Comparison of ENCODE assay signal across 1 cellular context in genomic region chr20:36181934-36182603, GRCh38.
TF ChIP-seq lines count a peak whose summit lies in the region.

No MANE protein-coding gene starts in this region.

TF ChIP-seq in HepG2, 621 proteins besides CTCF, POLR2A, EP300 and RAD21 (continued from another document and continues in another):
- TF ChIP-seq, protein P1, sequence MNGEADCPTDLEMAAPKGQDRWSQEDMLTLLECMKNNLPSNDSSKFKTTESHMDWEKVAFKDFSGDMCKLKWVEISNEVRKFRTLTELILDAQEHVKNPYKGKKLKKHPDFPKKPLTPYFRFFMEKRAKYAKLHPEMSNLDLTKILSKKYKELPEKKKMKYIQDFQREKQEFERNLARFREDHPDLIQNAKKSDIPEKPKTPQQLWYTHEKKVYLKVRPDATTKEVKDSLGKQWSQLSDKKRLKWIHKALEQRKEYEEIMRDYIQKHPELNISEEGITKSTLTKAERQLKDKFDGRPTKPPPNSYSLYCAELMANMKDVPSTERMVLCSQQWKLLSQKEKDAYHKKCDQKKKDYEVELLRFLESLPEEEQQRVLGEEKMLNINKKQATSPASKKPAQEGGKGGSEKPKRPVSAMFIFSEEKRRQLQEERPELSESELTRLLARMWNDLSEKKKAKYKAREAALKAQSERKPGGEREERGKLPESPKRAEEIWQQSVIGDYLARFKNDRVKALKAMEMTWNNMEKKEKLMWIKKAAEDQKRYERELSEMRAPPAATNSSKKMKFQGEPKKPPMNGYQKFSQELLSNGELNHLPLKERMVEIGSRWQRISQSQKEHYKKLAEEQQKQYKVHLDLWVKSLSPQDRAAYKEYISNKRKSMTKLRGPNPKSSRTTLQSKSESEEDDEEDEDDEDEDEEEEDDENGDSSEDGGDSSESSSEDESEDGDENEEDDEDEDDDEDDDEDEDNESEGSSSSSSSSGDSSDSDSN (CRISPR knock-in tag; IDR thresholded peaks at IDR 0.05), result peak; percentile 56; the same call in 1 of the 2 replicates
- TF ChIP-seq ZNF773 (CRISPR knock-in tag; IDR thresholded peaks at IDR 0.05; ENCODE audit: borderline replicate concordance) (no peak), CENPT (CRISPR knock-in tag; IDR thresholded peaks at IDR 0.05; ENCODE audit: low read depth) (no peak), CHCHD3 (CRISPR knock-in tag; IDR thresholded peaks at IDR 0.05) (0 out of 2 replicates have a peak, but pooled peaks have one; percentile 78), KDM5B (CRISPR knock-in tag; IDR thresholded peaks at IDR 0.05; ENCODE audit: borderline replicate concordance) (peak; percentile 30; the same call in 1 of the 2 replicates), GLI4 (CRISPR knock-in tag; IDR thresholded peaks at IDR 0.05; ENCODE audit: borderline replicate concordance) (no peak), SMC3 (IDR thresholded peaks at IDR 0.05; ENCODE audit: low read length) (no peak), SAP130 (CRISPR knock-in tag; IDR thresholded peaks at IDR 0.05; ENCODE audit: low read depth) (peak; percentile 93), ZBTB37 (CRISPR knock-in tag; IDR thresholded peaks at IDR 0.05) (no peak), ZNF234 (CRISPR knock-in tag; conservative IDR thresholded peaks at IDR 0.05) (no peak), ZNF589 (CRISPR knock-in tag; conservative IDR thresholded peaks at IDR 0.05) (no peak), CBX1 (IDR thresholded peaks at IDR 0.05; ENCODE audit: low read depth) (peak; percentile 1), ATF7 (IDR thresholded peaks at IDR 0.05) (no peak), ATF7 (CRISPR knock-in tag; IDR thresholded peaks at IDR 0.05) (no peak), ZNF574 (CRISPR knock-in tag; IDR thresholded peaks at IDR 0.05) (no peak), AKAP8 (CRISPR knock-in tag; IDR thresholded peaks at IDR 0.05) (no peak), ATRX (CRISPR knock-in tag; IDR thresholded peaks at IDR 0.05; ENCODE audit: borderline replicate concordance) (no peak), ZNF296 (CRISPR knock-in tag; conservative IDR thresholded peaks at IDR 0.05) (peak; percentile 90; the same call in 1 of the 2 replicates), HNRNPH1 (optimal IDR thresholded peaks at IDR 0.05; ENCODE audit: low read depth, low read length) (no peak), ZFYVE20 (CRISPR knock-in tag; IDR thresholded peaks at IDR 0.05; ENCODE audit: borderline replicate concordance, low read depth) (0 out of 2 replicates have a peak, but pooled peaks have one; percentile 31), ZNF75D (CRISPR knock-in tag; IDR thresholded peaks at IDR 0.05; ENCODE audit: borderline replicate concordance) (0 out of 2 replicates have a peak, but pooled peaks have one; percentile 17), NPAS2 (CRISPR knock-in tag; IDR thresholded peaks at IDR 0.05; ENCODE audit: borderline replicate concordance) (no peak), ZGPAT (CRISPR knock-in tag; IDR thresholded peaks at IDR 0.05) (peak; percentile 57), ZNF331 (CRISPR knock-in tag; IDR thresholded peaks at IDR 0.05) (no peak), ZNF607 (CRISPR knock-in tag; IDR thresholded peaks at IDR 0.05; ENCODE audit: borderline replicate concordance) (no peak), FOSL2 (CRISPR knock-in tag; IDR thresholded peaks at IDR 0.05) (peak; percentile 92), POGK (CRISPR knock-in tag; conservative IDR thresholded peaks at IDR 0.05) (peak; percentile 81), ZMAT3 (CRISPR knock-in tag; conservative IDR thresholded peaks at IDR 0.05) (peak; percentile 69), ZFP82 (CRISPR knock-in tag; IDR thresholded peaks at IDR 0.05; ENCODE audit: borderline replicate concordance) (no peak), ZNF775 (CRISPR knock-in tag; IDR thresholded peaks at IDR 0.05; ENCODE audit: borderline replicate concordance) (no peak), EED (CRISPR knock-in tag; IDR thresholded peaks at IDR 0.05) (no peak), ZNF432 (CRISPR knock-in tag; IDR thresholded peaks at IDR 0.05; ENCODE audit: borderline replicate concordance) (no peak)
- TF ChIP-seq, protein P2, sequence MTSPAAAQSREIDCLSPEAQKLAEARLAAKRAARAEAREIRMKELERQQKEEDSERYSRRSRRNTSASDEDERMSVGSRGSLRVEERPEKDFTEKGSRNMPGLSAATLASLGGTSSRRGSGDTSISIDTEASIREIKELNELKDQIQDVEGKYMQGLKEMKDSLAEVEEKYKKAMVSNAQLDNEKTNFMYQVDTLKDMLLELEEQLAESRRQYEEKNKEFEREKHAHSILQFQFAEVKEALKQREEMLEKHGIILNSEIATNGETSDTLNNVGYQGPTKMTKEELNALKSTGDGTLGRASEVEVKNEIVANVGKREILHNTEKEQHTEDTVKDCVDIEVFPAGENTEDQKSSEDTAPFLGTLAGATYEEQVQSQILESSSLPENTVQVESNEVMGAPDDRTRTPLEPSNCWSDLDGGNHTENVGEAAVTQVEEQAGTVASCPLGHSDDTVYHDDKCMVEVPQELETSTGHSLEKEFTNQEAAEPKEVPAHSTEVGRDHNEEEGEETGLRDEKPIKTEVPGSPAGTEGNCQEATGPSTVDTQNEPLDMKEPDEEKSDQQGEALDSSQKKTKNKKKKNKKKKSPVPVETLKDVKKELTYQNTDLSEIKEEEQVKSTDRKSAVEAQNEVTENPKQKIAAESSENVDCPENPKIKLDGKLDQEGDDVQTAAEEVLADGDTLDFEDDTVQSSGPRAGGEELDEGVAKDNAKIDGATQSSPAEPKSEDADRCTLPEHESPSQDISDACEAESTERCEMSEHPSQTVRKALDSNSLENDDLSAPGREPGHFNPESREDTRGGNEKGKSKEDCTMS (CRISPR knock-in tag; conservative IDR thresholded peaks at IDR 0.05), result no peak
- TF ChIP-seq, protein P3, sequence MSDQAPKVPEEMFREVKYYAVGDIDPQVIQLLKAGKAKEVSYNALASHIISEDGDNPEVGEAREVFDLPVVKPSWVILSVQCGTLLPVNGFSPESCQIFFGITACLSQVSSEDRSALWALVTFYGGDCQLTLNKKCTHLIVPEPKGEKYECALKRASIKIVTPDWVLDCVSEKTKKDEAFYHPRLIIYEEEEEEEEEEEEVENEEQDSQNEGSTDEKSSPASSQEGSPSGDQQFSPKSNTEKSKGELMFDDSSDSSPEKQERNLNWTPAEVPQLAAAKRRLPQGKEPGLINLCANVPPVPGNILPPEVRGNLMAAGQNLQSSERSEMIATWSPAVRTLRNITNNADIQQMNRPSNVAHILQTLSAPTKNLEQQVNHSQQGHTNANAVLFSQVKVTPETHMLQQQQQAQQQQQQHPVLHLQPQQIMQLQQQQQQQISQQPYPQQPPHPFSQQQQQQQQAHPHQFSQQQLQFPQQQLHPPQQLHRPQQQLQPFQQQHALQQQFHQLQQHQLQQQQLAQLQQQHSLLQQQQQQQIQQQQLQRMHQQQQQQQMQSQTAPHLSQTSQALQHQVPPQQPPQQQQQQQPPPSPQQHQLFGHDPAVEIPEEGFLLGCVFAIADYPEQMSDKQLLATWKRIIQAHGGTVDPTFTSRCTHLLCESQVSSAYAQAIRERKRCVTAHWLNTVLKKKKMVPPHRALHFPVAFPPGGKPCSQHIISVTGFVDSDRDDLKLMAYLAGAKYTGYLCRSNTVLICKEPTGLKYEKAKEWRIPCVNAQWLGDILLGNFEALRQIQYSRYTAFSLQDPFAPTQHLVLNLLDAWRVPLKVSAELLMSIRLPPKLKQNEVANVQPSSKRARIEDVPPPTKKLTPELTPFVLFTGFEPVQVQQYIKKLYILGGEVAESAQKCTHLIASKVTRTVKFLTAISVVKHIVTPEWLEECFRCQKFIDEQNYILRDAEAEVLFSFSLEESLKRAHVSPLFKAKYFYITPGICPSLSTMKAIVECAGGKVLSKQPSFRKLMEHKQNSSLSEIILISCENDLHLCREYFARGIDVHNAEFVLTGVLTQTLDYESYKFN (CRISPR knock-in tag; conservative IDR thresholded peaks at IDR 0.05), result no peak; the same call in 1 of the 2 replicates
- TF ChIP-seq, protein P4, sequence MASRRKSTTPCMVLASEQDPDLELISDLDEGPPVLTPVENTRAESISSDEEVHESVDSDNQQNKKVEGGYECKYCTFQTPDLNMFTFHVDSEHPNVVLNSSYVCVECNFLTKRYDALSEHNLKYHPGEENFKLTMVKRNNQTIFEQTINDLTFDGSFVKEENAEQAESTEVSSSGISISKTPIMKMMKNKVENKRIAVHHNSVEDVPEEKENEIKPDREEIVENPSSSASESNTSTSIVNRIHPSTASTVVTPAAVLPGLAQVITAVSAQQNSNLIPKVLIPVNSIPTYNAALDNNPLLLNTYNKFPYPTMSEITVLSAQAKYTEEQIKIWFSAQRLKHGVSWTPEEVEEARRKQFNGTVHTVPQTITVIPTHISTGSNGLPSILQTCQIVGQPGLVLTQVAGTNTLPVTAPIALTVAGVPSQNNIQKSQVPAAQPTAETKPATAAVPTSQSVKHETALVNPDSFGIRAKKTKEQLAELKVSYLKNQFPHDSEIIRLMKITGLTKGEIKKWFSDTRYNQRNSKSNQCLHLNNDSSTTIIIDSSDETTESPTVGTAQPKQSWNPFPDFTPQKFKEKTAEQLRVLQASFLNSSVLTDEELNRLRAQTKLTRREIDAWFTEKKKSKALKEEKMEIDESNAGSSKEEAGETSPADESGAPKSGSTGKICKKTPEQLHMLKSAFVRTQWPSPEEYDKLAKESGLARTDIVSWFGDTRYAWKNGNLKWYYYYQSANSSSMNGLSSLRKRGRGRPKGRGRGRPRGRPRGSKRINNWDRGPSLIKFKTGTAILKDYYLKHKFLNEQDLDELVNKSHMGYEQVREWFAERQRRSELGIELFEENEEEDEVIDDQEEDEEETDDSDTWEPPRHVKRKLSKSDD (CRISPR knock-in tag; IDR thresholded peaks at IDR 0.05; ENCODE audit: low read depth), result peak; percentile 61; the same call in 1 of the 2 replicates
- TF ChIP-seq, protein P5, sequence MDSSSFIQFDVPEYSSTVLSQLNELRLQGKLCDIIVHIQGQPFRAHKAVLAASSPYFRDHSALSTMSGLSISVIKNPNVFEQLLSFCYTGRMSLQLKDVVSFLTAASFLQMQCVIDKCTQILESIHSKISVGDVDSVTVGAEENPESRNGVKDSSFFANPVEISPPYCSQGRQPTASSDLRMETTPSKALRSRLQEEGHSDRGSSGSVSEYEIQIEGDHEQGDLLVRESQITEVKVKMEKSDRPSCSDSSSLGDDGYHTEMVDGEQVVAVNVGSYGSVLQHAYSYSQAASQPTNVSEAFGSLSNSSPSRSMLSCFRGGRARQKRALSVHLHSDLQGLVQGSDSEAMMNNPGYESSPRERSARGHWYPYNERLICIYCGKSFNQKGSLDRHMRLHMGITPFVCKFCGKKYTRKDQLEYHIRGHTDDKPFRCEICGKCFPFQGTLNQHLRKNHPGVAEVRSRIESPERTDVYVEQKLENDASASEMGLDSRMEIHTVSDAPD (CRISPR knock-in tag; IDR thresholded peaks at IDR 0.05), result no peak
- TF ChIP-seq, protein P6, sequence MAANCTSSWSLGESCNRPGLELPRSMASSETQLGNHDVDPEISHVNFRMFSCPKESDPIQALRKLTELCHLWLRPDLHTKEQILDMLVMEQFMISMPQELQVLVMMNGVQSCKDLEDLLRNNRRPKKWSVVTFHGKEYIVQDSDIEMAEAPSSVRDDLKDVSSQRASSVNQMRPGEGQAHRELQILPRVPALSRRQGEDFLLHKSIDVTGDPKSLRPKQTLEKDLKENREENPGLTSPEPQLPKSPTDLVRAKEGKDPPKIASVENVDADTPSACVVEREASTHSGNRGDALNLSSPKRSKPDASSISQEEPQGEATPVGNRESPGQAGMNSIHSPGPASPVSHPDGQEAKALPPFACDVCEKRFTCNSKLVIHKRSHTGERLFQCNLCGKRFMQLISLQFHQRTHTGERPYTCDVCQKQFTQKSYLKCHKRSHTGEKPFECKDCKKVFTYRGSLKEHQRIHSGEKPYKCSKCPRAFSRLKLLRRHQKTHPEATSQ (CRISPR knock-in tag; IDR thresholded peaks at IDR 0.05; ENCODE audit: borderline replicate concordance), result no peak
